8 cellular contexts compared by ENCODE assay signal in genomic region chr10:75233444-75234016, GRCh38. TPM values are rescaled to one million over a fixed set of nuclear protein-coding genes. Genes with fewer than 3 reads are reported as not detected.
DNase-seq lines count a peak whose midpoint lies in the region; ATAC-seq and TF ChIP-seq lines count a peak whose summit lies in the region.

No MANE protein-coding gene starts in this region.

- H3K9me3 ChIP-seq in heart left ventricle, result no peaks in the 10 kb centered on the region

- no peaks in the 10 kb centered on the region for H3K27me3 Mint-ChIP-seq in type B pancreatic cell

- intact Hi-C loops in heart left ventricle (cut with DNase I), result loop anchor here (1.0 to 10.0 kb wide), 11 partner anchors 45 to 1079 kb away; partner anchors contain the start of genes SAMD8 (in 5 of the 10), ADK (in 2 of the 10), AP3M1 (in 2 of the 10) and KAT6B (in 2 of the 10)
- intact Hi-C loops in left cardiac atrium (cut with DNase I), result loop anchor here (2.0 to 10.0 kb wide), 5 partner anchors 46 to 209 kb away; partner anchors contain the start of gene SAMD8 (in 1 of the 2)
- intact Hi-C loops in left colon (cut with DNase I, micrococcal nuclease), result loop anchor here in 1 of 2 donors (10.0 kb wide), 1 partner anchor 49 kb away; no protein-coding TSS in a partner anchor

- TF ChIP-seq CTCF in heart left ventricle (IDR thresholded peaks at IDR 0.05), result no peak
- TF ChIP-seq CTCF in type B pancreatic cell (conservative IDR thresholded peaks at IDR 0.05), result no peak

- peaks cover 0 to 48% (median 27%) of the 10 kb centered on the region in 12 donors for H3K4me1 ChIP-seq in heart left ventricle

- no peaks in the 10 kb centered on the region for H3K27me3 ChIP-seq in heart left ventricle

- H3K4me3 Mint-ChIP-seq in type B pancreatic cell, result peak overlapping the region; percentile 83

- H3K27ac Mint-ChIP-seq in type B pancreatic cell, result peak overlapping the region; percentile 80

- H3K36me3 ChIP-seq in heart left ventricle, result peaks cover 0 to 50% (median 45%) of the 10 kb centered on the region in 9 donors

- no peaks in the 10 kb centered on the region for H3K9me3 Mint-ChIP-seq in type B pancreatic cell

- peak overlapping the region in 11 of 12 donors; percentile 60 to 93 (median 84) for H3K27ac ChIP-seq in heart left ventricle

- H3K36me3 Mint-ChIP-seq in type B pancreatic cell, result peaks cover 36% of the 10 kb centered on the region

- H3K4me3 ChIP-seq in heart left ventricle, result peak overlapping the region in 7 of 12 donors; percentile 64 to 85 (median 76)

- DNase-seq in heart left ventricle (no peak), left cardiac atrium (no peak), left colon (peak; percentile 36 to 37), type B pancreatic cell (ENCODE audit: extremely low spot score, unreplicated experiment) (no peak), UCSD-AML1 (lab: John Stamatoyannopoulos, UW; ENCODE audit: unreplicated experiment) (no peak)
- DNase-seq in activated T-cell treated with anti-CD3 and anti-CD28 coated beads, Interleukin-2, amount 50 U/mL, for 1 hour, result peak; percentile 35

- no peak for TF ChIP-seq POLR2A in heart left ventricle (IDR thresholded peaks at IDR 0.05)

- H3K4me1 Mint-ChIP-seq in type B pancreatic cell (ENCODE audit: unreplicated experiment), result peaks cover 21% of the 10 kb centered on the region

- 51 to 54% (median 53%) methylated on average over 8 to 14 of the region's 14 CpGs for WGBS in heart left ventricle, 4 donors

- ATAC-seq in heart left ventricle, result no peak
- ATAC-seq in left cardiac atrium, result no peak
- no peak for ATAC-seq in left colon
- ATAC-seq in GM19351 (IDR thresholded peaks at IDR 0.05; ENCODE audit: unreplicated experiment), result no peak
- ATAC-seq in HG02938 (IDR thresholded peaks at IDR 0.05; ENCODE audit: unreplicated experiment), result no peak

RNA-seq across cellular contexts. Expression of gene COMTD1, which starts 2.2 kb away (rescaled TPM):
- 10 to 100 TPM; 20.8 to 75.0 (median 37.0) TPM for total RNA-seq in heart left ventricle
- 100 to 1,000 TPM in 1 of 2 donors, 10 to 100 TPM in 1; 57.9 to 124 TPM for polyA plus RNA-seq in heart left ventricle
- 10 to 100 TPM; 22.7 to 28.2 TPM for total RNA-seq in left cardiac atrium
- total RNA-seq in left colon, result 10 to 100 TPM; 81.7 to 82.4 TPM
- 40.4 and 62.6 TPM in 2 replicates for total RNA-seq in type B pancreatic cell (ENCODE audit: low replicate concordance)

RNA-seq across cellular contexts. Expression of gene VDAC2, which starts 22.9 kb away (rescaled TPM):
- total RNA-seq in heart left ventricle, result 100 to 1,000 TPM; 334 to 554 (median 472) TPM
- polyA plus RNA-seq in heart left ventricle, result 100 to 1,000 TPM; 375 to 515 TPM
- 100 to 1,000 TPM; 313 to 428 TPM for total RNA-seq in left cardiac atrium
- total RNA-seq in left colon, result 100 to 1,000 TPM; 288 to 359 TPM
- total RNA-seq in type B pancreatic cell (ENCODE audit: low replicate concordance), result 204 and 242 TPM in 2 replicates

Comparison
In these comparisons a context has a peak if more than half of its experiments do, and no peak if none do; other contexts are left out.
1. DNase-seq: peak in activated T-cell treated with anti-CD3 and anti-CD28 coated beads, Interleukin-2, amount 50 U/mL, for 1 hour (single experiment) and left colon (2 of 2); none in heart left ventricle (0 of 5), left cardiac atrium (single experiment), type B pancreatic cell (single experiment) and UCSD-AML1 (single experiment).